In genomic region chr1:149708192-149708853, GRCh38 we compare ENCODE assay signal across 8 cellular contexts.
DNase-seq lines count a peak whose midpoint lies in the region; ATAC-seq and TF ChIP-seq lines count a peak whose summit lies in the region.
"Not testable (repeated sequence)": the region's sequence is repeated elsewhere in the genome, so short reads cannot be mapped to it uniquely, and the experiment has no call there.

No MANE protein-coding gene starts in this region.

- H3K36me3 Mint-ChIP-seq in natural killer cell treated with Interleukin-12 subunit alpha and Interleukin-12 subunit beta and Interleukin-15 and Interleukin-18, amount 100 ng/mL, for 72 hours = not testable (repeated sequence)

- H3K36me3 ChIP-seq in HCT116 (ENCODE audit: control insufficient read depth in 1 of 2, insufficient read depth in 2 of 2, low read length in 2 of 2); MM.1S (replicated peaks; ENCODE audit: insufficient read depth, low read length): not testable (repeated sequence)

- H3K9me3 Mint-ChIP-seq in natural killer cell treated with Interleukin-12 subunit alpha and Interleukin-12 subunit beta and Interleukin-15 and Interleukin-18, amount 100 ng/mL, for 72 hours = not testable (repeated sequence)

- CTCF ChIA-PET in HCT116 (lab: Charles Lee) = not testable (repeated sequence)

- H3K9me3 ChIP-seq in HCT116 (ENCODE audit: control insufficient read depth in 1 of 2, insufficient read depth in 1 of 2, low read depth in 1 of 2, low read length in 2 of 2); MM.1S (replicated peaks; ENCODE audit: insufficient read depth, low read length): not testable (repeated sequence)

- POLR2A ChIA-PET in HCT116 (lab: Charles Lee) = not testable (repeated sequence)

- BruUV-seq in HCT116 (replicated peaks; lab: Mats Ljungman, UMichigan) = TSS peak; percentile 89

- not testable (repeated sequence) for H3K4me1 ChIP-seq in HCT116 (ENCODE audit: control insufficient read depth in 1 of 2, insufficient read depth in 2 of 2, low read length in 2 of 2); MM.1S (ENCODE audit: low read length)

- H3K27me3 Mint-ChIP-seq in natural killer cell treated with Interleukin-12 subunit alpha and Interleukin-12 subunit beta and Interleukin-15 and Interleukin-18, amount 100 ng/mL, for 72 hours = not testable (repeated sequence)

- H3K27me3 ChIP-seq in HCT116 (ENCODE audit: insufficient read depth, low read length); MM.1S (replicated peaks; ENCODE audit: insufficient read depth, low read length): not testable (repeated sequence)

- RAD21 ChIA-PET in HCT116 (lab: Charles Lee; ENCODE audit: low non-redundant PET in 1 of 2, low total read pairs in 2 of 2, uncharacterized antibody in 2 of 2, unreplicated experiment in 2 of 2) = not testable (repeated sequence)

- not testable (repeated sequence) for H3K9ac ChIP-seq in HCT116 (ENCODE audit: low read length); MM.1S (ENCODE audit: low read length)

- not testable (repeated sequence) for TF ChIP-seq CTCF in HCT116 (IDR thresholded peaks at IDR 0.05 in 2 of 3, conservative IDR thresholded peaks at IDR 0.05 in 1 of 3; ENCODE audit: borderline replicate concordance in 1 of 3, insufficient read depth in 1 of 3, low read depth in 2 of 3, low read length in 2 of 3); MM.1S (IDR thresholded peaks at IDR 0.05; ENCODE audit: low read length); fibroblast of pulmonary artery (IDR thresholded peaks at IDR 0.05; ENCODE audit: low read length, missing control alignments)

- not testable (repeated sequence) for H3K4me1 Mint-ChIP-seq in natural killer cell treated with Interleukin-12 subunit alpha and Interleukin-12 subunit beta and Interleukin-15 and Interleukin-18, amount 100 ng/mL, for 72 hours (ENCODE audit: low read depth in 2 of 2)

- TF ChIP-seq RAD21 in HCT116 (IDR thresholded peaks at IDR 0.05; ENCODE audit: low read depth) = not testable (repeated sequence)

- not testable (repeated sequence) for H3K4me3 ChIP-seq in HCT116 (replicated peaks in 1 of 2; ENCODE audit: low read depth in 1 of 2, low read length in 2 of 2); MM.1S (ENCODE audit: low read length); fibroblast of pulmonary artery (replicated peaks; ENCODE audit: low read depth, low read length)

- H3K9me2 ChIP-seq in HCT116 (ENCODE audit: insufficient read depth); MM.1S (replicated peaks; ENCODE audit: insufficient read depth, low read length): not testable (repeated sequence)

- H3F3A ChIP-seq in MM.1S (ENCODE audit: insufficient read depth, low read length) = not testable (repeated sequence)

- DNase-seq in EH (ENCODE audit: low read depth) = peak; percentile 81
- DNase-seq in HCT116 (ENCODE audit: low read depth, low spot score) = peak; percentile 54
- peak; percentile 57 for DNase-seq in MM.1S
- DNase-seq in SW480 (ENCODE audit: low spot score) = peak; percentile 56
- DNase-seq in activated gamma-delta T cell treated with anti-CD3 and anti-CD28 coated beads, Interleukin-2, amount 50 U/mL, for 16 hours (ENCODE audit: low read depth) = peak; percentile 19
- DNase-seq in fibroblast of pulmonary artery (ENCODE audit: low read depth) = peak; percentile 70
- peak; percentile 64 for DNase-seq in natural killer cell treated with Interleukin-12 subunit alpha and Interleukin-12 subunit beta and Interleukin-15 and Interleukin-18, amount 100 ng/mL, for 72 hours (ENCODE audit: low spot score)
- peak; percentile 29 for DNase-seq in stimulated activated CD8-positive, alpha-beta memory T cell treated with anti-CD3 and anti-CD28 coated beads, Interleukin-7, amount 100 ng/mL, for 24 hours (ENCODE audit: low read depth)

- not testable (repeated sequence) for TF ChIP-seq POLR2A in HCT116 (IDR thresholded peaks at IDR 0.05; ENCODE audit: borderline replicate concordance, extremely low read depth, insufficient read depth, insufficient read length)

- H3K27ac ChIP-seq in HCT116 (ENCODE audit: low read depth, low read length); MM.1S (ENCODE audit: low read length): not testable (repeated sequence)

- intact Hi-C loops in HCT116 (cut with micrococcal nuclease) = not testable (repeated sequence)

- peak overlapping the region; percentile 52 for H3K4me3 Mint-ChIP-seq in natural killer cell treated with Interleukin-12 subunit alpha and Interleukin-12 subunit beta and Interleukin-15 and Interleukin-18, amount 100 ng/mL, for 72 hours

- H2AFZ ChIP-seq in HCT116 (ENCODE audit: low read depth, low read length, poor library complexity, severe bottlenecking); MM.1S (ENCODE audit: low read length): not testable (repeated sequence)

- peak; percentile 87 for ATAC-seq in HCT116
- peak; percentile 92 for ATAC-seq in natural killer cell treated with Interleukin-12 subunit alpha and Interleukin-12 subunit beta and Interleukin-15 and Interleukin-18, amount 100 ng/mL, for 72 hours

- peak overlapping the region; percentile 94 to 98 for H3K27ac Mint-ChIP-seq in natural killer cell treated with Interleukin-12 subunit alpha and Interleukin-12 subunit beta and Interleukin-15 and Interleukin-18, amount 100 ng/mL, for 72 hours

- H3K79me2 ChIP-seq in HCT116 (ENCODE audit: insufficient read depth, low read length); MM.1S (ENCODE audit: low read length): not testable (repeated sequence)

- not testable (repeated sequence) for H4K20me1 ChIP-seq in HCT116 (ENCODE audit: insufficient read depth); MM.1S (ENCODE audit: insufficient read depth, low read length)

- not testable (repeated sequence) for H3K4me2 ChIP-seq in HCT116 (ENCODE audit: low read length); MM.1S (ENCODE audit: low read depth, low read length)

TF ChIP-seq in HCT116, 20 proteins besides CTCF, POLR2A, EP300 and RAD21:
- peak; percentile 89 for TF ChIP-seq ATF3 (IDR thresholded peaks at IDR 0.05)

Comparison
In these comparisons a context has a peak if more than half of its experiments do, and no peak if none do; other contexts are left out.
1. DNase-seq: peak in every context shown above with its lines; median percentile 81 in EH; 70 in fibroblast of pulmonary artery; 64 in natural killer cell treated with Interleukin-12 subunit alpha and Interleukin-12 subunit beta and Interleukin-15 and Interleukin-18, amount 100 ng/mL, for 72 hours; 57 in MM.1S; 56 in SW480; 54 in HCT116; 29 in stimulated activated CD8-positive, alpha-beta memory T cell treated with anti-CD3 and anti-CD28 coated beads, Interleukin-7, amount 100 ng/mL, for 24 hours; 19 in activated gamma-delta T cell treated with anti-CD3 and anti-CD28 coated beads, Interleukin-2, amount 50 U/mL, for 16 hours.